In genomic region chr7:40134428-40135423, GRCh38 we compare ENCODE assay signal across 9 cellular contexts. TPM values are rescaled to one million over a fixed set of nuclear protein-coding genes. Genes with fewer than 3 reads are reported as not detected.
DNase-seq lines count a peak whose midpoint lies in the region; ATAC-seq, FAIRE-seq and TF ChIP-seq lines count a peak whose summit lies in the region.
"Had no signal": no experiment of that assay in that cellular context is flagged by ENCODE, and none has a peak within 500 bp of the region (broad histone marks: within the 10 kb centered on the region; RNA-seq: fewer than 3 reads in every experiment).

MPLKIP (minus strand) TSS chr7:40134622; CDS start chr7:40134567, 55 bp downstream.
SUGCT (plus strand) TSS chr7:40135005.

- no peaks in the 10 kb centered on the region for H3K27me3 ChIP-seq in bronchial epithelial cell (ENCODE audit: control insufficient read depth, insufficient read depth, low read length)

- H3K4me3 ChIP-seq in WI38 (ENCODE audit: low read depth, low read length) (peak within 1 kb of the TSS; percentile 98), bronchial epithelial cell (ENCODE audit: low read depth, low read length) (peak within 1 kb of the TSS; percentile 80)

- FAIRE-seq in bronchial epithelial cell (lab: Jason Lieb, UNC), result no peak

- peak; percentile 91 for ATAC-seq in GM18873 (IDR thresholded peaks at IDR 0.05; ENCODE audit: low FRiP score, unreplicated experiment)
- ATAC-seq in HG03135 (IDR thresholded peaks at IDR 0.05; ENCODE audit: unreplicated experiment), result peak; percentile 88

- peak; percentile 96 for DNase-seq in AG08396 (ENCODE audit: low spot score)
- peak; percentile 91 for DNase-seq in NCI-H2171 treated with DMSO at 0.1 percent for 48 hours (lab: John Stamatoyannopoulos, UW)
- peak; percentile 64 for DNase-seq in bronchial epithelial cell (ENCODE audit: low read depth)
- peak; percentile 91 for DNase-seq in inferior parietal cortex (ENCODE audit: extremely low spot score)
- DNase-seq in smooth muscle cell of the brain vasculature (ENCODE audit: low read depth, low spot score), result peak; percentile 76

- TF ChIP-seq CTCF in WI38 (IDR thresholded peaks at IDR 0.05; ENCODE audit: low read depth, low read length) (peak; percentile 86), bronchial epithelial cell (IDR thresholded peaks at IDR 0.05; ENCODE audit: insufficient read depth, low read length, severe bottlenecking) (peak; percentile 93)

- no peaks in the 10 kb centered on the region for H3K36me3 ChIP-seq in bronchial epithelial cell (ENCODE audit: control insufficient read depth, insufficient read depth, low read length)

RNA-seq across cellular contexts. Expression of gene MPLKIP, which starts in this region (rescaled TPM):
- 14.0 and 29.7 TPM in 2 replicates for total RNA-seq in bronchial epithelial cell

RNA-seq across cellular contexts. Expression of gene SUGCT, which starts in this region (rescaled TPM):
- 7.4 and 11.6 TPM in 2 replicates for total RNA-seq in bronchial epithelial cell
- total RNA-seq: T-helper 2 cell treated with Interferon-gamma antibody and Interleukin-4, amounts not matched to agents 100 ng/mL and 5 ng/mL, for 36 hours had no signal

Comparison
In these comparisons a context has a peak if more than half of its experiments do, and no peak if none do; other contexts are left out.
1. Peak in every context shown above with its lines: DNase-seq, ATAC-seq and H3K4me3 ChIP-seq.